19 cellular contexts compared by ENCODE assay signal in the genomic region with DNA sequence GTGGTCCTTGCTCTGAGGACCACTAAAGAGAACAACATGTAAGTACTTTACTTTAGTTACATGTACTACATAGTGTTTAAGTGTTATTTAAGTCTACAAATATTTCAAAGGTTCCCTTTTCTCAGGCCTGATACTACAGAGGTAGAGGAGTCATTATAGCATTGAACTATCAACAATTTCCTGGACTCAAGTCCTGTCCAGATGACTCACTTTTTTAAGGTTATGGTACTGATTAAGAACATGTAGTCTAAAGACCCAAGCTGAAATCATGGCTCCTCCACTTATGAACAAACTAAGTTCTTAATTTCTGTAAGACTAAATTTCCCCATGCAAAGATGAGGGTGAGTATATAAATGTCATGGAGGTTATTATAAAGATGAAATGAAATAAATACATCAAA.
"Had no signal": no experiment of that assay in that cellular context is flagged by ENCODE, and none has a peak within 500 bp of the region (broad histone marks: within the 10 kb centered on the region; RNA-seq: fewer than 3 reads in every experiment).

No MANE protein-coding gene starts in this region.

- H3K27ac Mint-ChIP-seq: activated CD4-positive, alpha-beta T cell treated with anti-CD3 and anti-CD28 coated beads, Interleukin-2, amount 10 ng/mL, durations not matched to agents 7 days and 5 days; activated CD8-positive, alpha-beta T cell treated with anti-CD3 and anti-CD28 coated beads, Interleukin-2, amount 10 ng/mL, durations not matched to agents 7 days and 5 days; activated T-cell treated with anti-CD3 and anti-CD28 coated beads, Interleukin-2, amount 50 U/mL, for 24 hours; activated T-helper 2 cell treated with anti-CD3 and anti-CD28 coated beads, Interferon-gamma antibody, Interleukin-2, Interleukin-4, amounts not matched to agents 10 μg/mL and 5 μg/mL and 100 μg/mL, durations not matched to agents 14 hours and 24 hours and 36 hours; dendritic cell treated with granulocyte-macrophage colony-stimulating factor and Interleukin-4, amounts not matched to agents 40 ng/mL and 50 ng/mL, for 4 days; effector memory CD8-positive, alpha-beta T cell; naive thymus-derived CD8-positive, alpha-beta T cell had no signal

- H3K27me3 Mint-ChIP-seq: activated CD4-positive, alpha-beta T cell treated with anti-CD3 and anti-CD28 coated beads, Interleukin-2, amount 10 ng/mL, durations not matched to agents 7 days and 5 days; activated T-cell treated with anti-CD3 and anti-CD28 coated beads, Interleukin-2, amount 50 U/mL, for 24 hours; dendritic cell treated with granulocyte-macrophage colony-stimulating factor and Interleukin-4, amounts not matched to agents 40 ng/mL and 50 ng/mL, for 4 days; effector memory CD8-positive, alpha-beta T cell; naive thymus-derived CD8-positive, alpha-beta T cell had no signal

- H3K9me3 Mint-ChIP-seq: activated T-cell treated with anti-CD3 and anti-CD28 coated beads, Interleukin-2, amount 50 U/mL, for 24 hours; activated T-helper 2 cell treated with anti-CD3 and anti-CD28 coated beads, Interferon-gamma antibody, Interleukin-2, Interleukin-4, amounts not matched to agents 10 μg/mL and 5 μg/mL and 100 μg/mL, durations not matched to agents 14 hours and 24 hours and 36 hours; dendritic cell treated with granulocyte-macrophage colony-stimulating factor and Interleukin-4, amounts not matched to agents 40 ng/mL and 50 ng/mL, for 4 days; effector memory CD8-positive, alpha-beta T cell; naive thymus-derived CD8-positive, alpha-beta T cell had no signal

- H3K4me1 ChIP-seq: breast epithelium, upper lobe of right lung had no signal

- H3K4me3 Mint-ChIP-seq: activated CD4-positive, alpha-beta T cell treated with anti-CD3 and anti-CD28 coated beads, Interleukin-2, amount 10 ng/mL, durations not matched to agents 7 days and 5 days; activated CD8-positive, alpha-beta T cell treated with anti-CD3 and anti-CD28 coated beads, Interleukin-2, amount 10 ng/mL, durations not matched to agents 7 days and 5 days; activated T-cell treated with anti-CD3 and anti-CD28 coated beads, Interleukin-2, amount 50 U/mL, for 24 hours; dendritic cell treated with granulocyte-macrophage colony-stimulating factor and Interleukin-4, amounts not matched to agents 40 ng/mL and 50 ng/mL, for 4 days; effector memory CD8-positive, alpha-beta T cell; naive thymus-derived CD8-positive, alpha-beta T cell had no signal

- H3K27me3 ChIP-seq: breast epithelium, pancreas, upper lobe of right lung had no signal

- DNase-seq: activated CD4-positive, alpha-beta T cell treated with anti-CD3 and anti-CD28 coated beads, Interleukin-2, amount 10 ng/mL, durations not matched to agents 7 days and 5 days; activated CD8-positive, alpha-beta T cell treated with anti-CD3 and anti-CD28 coated beads, Interleukin-2, amount 10 ng/mL, durations not matched to agents 7 days and 5 days; activated naive CD4-positive, alpha-beta T cell treated with Interleukin-2 at 50 U/mL for 16 hours; activated T-cell treated with anti-CD3 and anti-CD28 coated beads, Interleukin-2, amount 50 U/mL, for 24 hours; aorta; cerebellar nuclear complex; effector memory CD8-positive, alpha-beta T cell; naive thymus-derived CD8-positive, alpha-beta T cell; pancreas; stimulated activated CD4-positive, alpha-beta T cell treated with anti-CD3 and anti-CD28 coated beads, Interleukin-12 subunit alpha, Interleukin-12 subunit beta, amount 100 ng/mL, for 4 hours; stimulated activated CD4-positive, alpha-beta T cell treated with anti-CD3 and anti-CD28 coated beads, Interleukin-1b, Interleukin-23, amount 100 ng/mL, for 48 hours; stimulated activated CD8-positive, alpha-beta memory T cell treated with anti-CD3 and anti-CD28 coated beads, Interleukin-4, amount 100 ng/mL, for 48 hours; stimulated activated naive CD4-positive, alpha-beta T cell; T1000; upper lobe of right lung had no signal

- H3K9me3 ChIP-seq: breast epithelium, pancreas, upper lobe of right lung had no signal

- H3K36me3 ChIP-seq: breast epithelium, pancreas, upper lobe of right lung had no signal

- H3K4me3 ChIP-seq: breast epithelium, pancreas, upper lobe of right lung had no signal

- H3K27ac ChIP-seq: breast epithelium, epithelial cell of prostate, pancreas, upper lobe of right lung had no signal
